28 cellular contexts compared by ENCODE assay signal in genomic region chr2:163997466-163997865, GRCh38.
"Had no signal": no experiment of that assay in that cellular context is flagged by ENCODE, and none has a peak within 500 bp of the region (broad histone marks: within the 10 kb centered on the region; RNA-seq: fewer than 3 reads in every experiment).

No MANE protein-coding gene starts in this region.

- H3K9me3 ChIP-seq: esophagus muscularis mucosa, gastrocnemius medialis, heart left ventricle had no signal

- H3K36me3 Mint-ChIP-seq: activated naive CD8-positive, alpha-beta T cell; WTC11 had no signal

- DNase-seq: activated CD4-positive, alpha-beta T cell treated with anti-CD3 and anti-CD28 coated beads for 1 hour; activated CD4-positive, alpha-beta T cell treated with anti-CD3 and anti-CD28 coated beads for 4 hours; activated CD4-positive, alpha-beta T cell treated with anti-CD3 and anti-CD28 coated beads, Interleukin-2, amount 10 ng/mL, durations not matched to agents 7 days and 5 days; activated CD4-positive, alpha-beta T cell treated with anti-CD3 and anti-CD28 coated beads, Interleukin-2, amount 50 U/mL, for 4 hours; activated CD8-positive, alpha-beta memory T cell treated with anti-CD3 and anti-CD28 coated beads for 24 hours; activated CD8-positive, alpha-beta T cell treated with anti-CD3 and anti-CD28 coated beads for 36 hours; activated effector memory CD4-positive, alpha-beta T cell treated with Interleukin-2 at 50 U/mL for 16 hours; activated gamma-delta T cell treated with Interleukin-2 at 50 U/mL for 16 hours; activated naive CD4-positive, alpha-beta T cell treated with anti-CD3 and anti-CD28 coated beads, Interleukin-2, amount 50 U/mL, for 16 hours; activated naive CD4-positive, alpha-beta T cell treated with Interleukin-2 at 50 U/mL for 16 hours; activated T-cell treated with anti-CD3 and anti-CD28 coated beads, Interleukin-2, amount 50 U/mL, for 4 hours; amniotic stem cell; anterior cingulate cortex; caudate nucleus; cortex of kidney; dermis blood vessel endothelial cell; effector CD4-positive, alpha-beta T cell; effector memory CD8-positive, alpha-beta T cell; foreskin keratinocyte; gastrocnemius medialis; glutamatergic neuron; heart left ventricle had no signal

- H3K36me3 ChIP-seq: esophagus muscularis mucosa, gastrocnemius medialis, heart left ventricle had no signal

- H3K9me3 Mint-ChIP-seq: activated CD4-positive, alpha-beta T cell treated with anti-CD3 and anti-CD28 coated beads, Interleukin-2, amount 10 ng/mL, durations not matched to agents 7 days and 5 days; activated T-helper 17 cell treated with anti-CD3 and anti-CD28 coated beads, Interleukin-2, amount 50 U/mL, for 72 hours; effector memory CD8-positive, alpha-beta T cell; T-helper 1 cell treated with Interleukin-12 subunit alpha and Interleukin-12 subunit beta and Interleukin-4 antibody, amounts not matched to agents 30 μg/mL and 1 μg/mL, for 36 hours; WTC11 had no signal

- H3K27me3 ChIP-seq: esophagus muscularis mucosa, foreskin keratinocyte, gastrocnemius medialis, heart left ventricle had no signal

- ATAC-seq: activated CD8-positive, alpha-beta T cell treated with anti-CD3 and anti-CD28 coated beads for 36 hours; activated T-cell treated with anti-CD3 and anti-CD28 coated beads, Interleukin-2, amount 50 U/mL, for 4 hours; activated T-helper 17 cell treated with anti-CD3 and anti-CD28 coated beads, Interleukin-2, amount 50 U/mL, for 72 hours; effector memory CD8-positive, alpha-beta T cell; foreskin keratinocyte; gastrocnemius medialis; heart left ventricle; WTC11 had no signal

- H3K27ac Mint-ChIP-seq: activated CD4-positive, alpha-beta T cell treated with anti-CD3 and anti-CD28 coated beads, Interleukin-2, amount 10 ng/mL, durations not matched to agents 7 days and 5 days; activated CD8-positive, alpha-beta T cell treated with anti-CD3 and anti-CD28 coated beads for 36 hours; activated naive CD8-positive, alpha-beta T cell; activated T-helper 17 cell treated with anti-CD3 and anti-CD28 coated beads, Interleukin-2, amount 50 U/mL, for 72 hours; effector memory CD8-positive, alpha-beta T cell; T-helper 1 cell treated with Interleukin-12 subunit alpha and Interleukin-12 subunit beta and Interleukin-4 antibody, amounts not matched to agents 30 μg/mL and 1 μg/mL, for 36 hours; WTC11 had no signal

- H3K4me1 Mint-ChIP-seq: activated CD4-positive, alpha-beta T cell treated with anti-CD3 and anti-CD28 coated beads, Interleukin-2, amount 10 ng/mL, durations not matched to agents 7 days and 5 days; activated T-helper 17 cell treated with anti-CD3 and anti-CD28 coated beads, Interleukin-2, amount 50 U/mL, for 72 hours had no signal

- H3K27ac ChIP-seq: esophagus muscularis mucosa, foreskin keratinocyte, gastrocnemius medialis, heart left ventricle, VCaP had no signal

- H3K4me3 ChIP-seq: esophagus muscularis mucosa, gastrocnemius medialis, heart left ventricle had no signal

- H3K4me3 Mint-ChIP-seq: activated CD4-positive, alpha-beta T cell treated with anti-CD3 and anti-CD28 coated beads, Interleukin-2, amount 10 ng/mL, durations not matched to agents 7 days and 5 days; activated CD8-positive, alpha-beta T cell treated with anti-CD3 and anti-CD28 coated beads for 36 hours; activated naive CD8-positive, alpha-beta T cell; activated T-cell treated with anti-CD3 and anti-CD28 coated beads, Interleukin-2, amount 50 U/mL, for 4 hours; activated T-helper 17 cell treated with anti-CD3 and anti-CD28 coated beads, Interleukin-2, amount 50 U/mL, for 72 hours; effector memory CD8-positive, alpha-beta T cell; T-helper 1 cell treated with Interleukin-12 subunit alpha and Interleukin-12 subunit beta and Interleukin-4 antibody, amounts not matched to agents 30 μg/mL and 1 μg/mL, for 36 hours; WTC11 had no signal

- H3K27me3 Mint-ChIP-seq: activated CD4-positive, alpha-beta T cell treated with anti-CD3 and anti-CD28 coated beads, Interleukin-2, amount 10 ng/mL, durations not matched to agents 7 days and 5 days; activated CD8-positive, alpha-beta T cell treated with anti-CD3 and anti-CD28 coated beads for 36 hours; activated naive CD8-positive, alpha-beta T cell; activated T-helper 17 cell treated with anti-CD3 and anti-CD28 coated beads, Interleukin-2, amount 50 U/mL, for 72 hours; effector memory CD8-positive, alpha-beta T cell had no signal

- H3K4me1 ChIP-seq: esophagus muscularis mucosa, foreskin keratinocyte, gastrocnemius medialis, heart left ventricle had no signal
